In the genomic region with DNA sequence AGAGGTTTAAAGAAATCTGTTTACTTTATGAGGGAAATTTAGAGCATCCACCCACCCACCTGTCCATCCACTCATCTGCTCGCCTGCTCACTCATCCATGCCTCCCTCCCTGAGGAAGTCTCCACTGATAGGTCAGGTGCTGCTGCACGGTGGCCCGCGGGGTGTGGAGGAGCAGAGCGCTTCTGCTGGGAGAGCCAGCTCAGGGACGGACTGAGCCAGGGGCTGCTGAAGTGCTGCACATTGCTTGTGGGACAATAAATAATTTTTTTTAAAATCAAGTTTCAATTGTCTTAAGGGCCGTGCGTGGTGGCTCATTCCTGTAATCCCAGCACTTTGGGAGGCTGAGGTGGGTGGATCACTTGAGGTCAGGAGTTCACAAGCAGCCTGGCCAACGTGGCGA, we compare ENCODE assay signal across 20 cellular contexts.
"Had no signal": no experiment of that assay in that cellular context is flagged by ENCODE, and none has a peak within 500 bp of the region (broad histone marks: within the 10 kb centered on the region; RNA-seq: fewer than 3 reads in every experiment).

No MANE protein-coding gene starts in this region.

- DNase-seq: activated CD4-positive, alpha-beta T cell treated with anti-CD3 and anti-CD28 coated beads for 1 hour; activated effector memory CD4-positive, alpha-beta T cell treated with Interleukin-2 at 50 U/mL for 16 hours; activated naive CD4-positive, alpha-beta T cell treated with anti-CD3 and anti-CD28 coated beads, Interleukin-2, amount 10 ng/mL, durations not matched to agents 7 days and 5 days; activated naive CD8-positive, alpha-beta T cell treated with anti-CD3 and anti-CD28 coated beads, Interleukin-2, amount 50 U/mL, for 24 hours; activated T-cell treated with anti-CD3 and anti-CD28 coated beads, Interleukin-2, amount 50 U/mL, for 4 hours; anterior cingulate cortex; caudate nucleus; dorsolateral prefrontal cortex; foreskin keratinocyte; hypothalamus; left ventricle myocardium inferior; mammary epithelial cell; stimulated activated CD4-positive, alpha-beta T cell treated with anti-CD3 and anti-CD28 coated beads, Interleukin-12 subunit alpha, Interleukin-12 subunit beta, amount 100 ng/mL, for 4 hours; SW 1271; trophoblast cell; WERI-Rb-1 had no signal

- H3K9me3 ChIP-seq: left ventricle myocardium inferior, prostate gland, right atrium auricular region had no signal

- H3K4me3 ChIP-seq: dorsolateral prefrontal cortex, left ventricle myocardium inferior, prostate gland, right atrium auricular region had no signal

- H3K27ac ChIP-seq: dorsolateral prefrontal cortex, foreskin keratinocyte, left ventricle myocardium inferior, prostate gland, right atrium auricular region, WERI-Rb-1 had no signal

- H3K4me3 Mint-ChIP-seq: activated naive CD4-positive, alpha-beta T cell treated with anti-CD3 and anti-CD28 coated beads, Interleukin-2, amount 10 ng/mL, durations not matched to agents 7 days and 5 days; activated naive CD8-positive, alpha-beta T cell treated with anti-CD3 and anti-CD28 coated beads, Interleukin-2, amount 50 U/mL, for 24 hours; activated T-cell treated with anti-CD3 and anti-CD28 coated beads, Interleukin-2, amount 50 U/mL, for 4 hours; brain; stimulated activated naive CD8-positive, alpha-beta T cell treated with anti-CD3 and anti-CD28 coated beads, Interleukin-15, Interleukin-2, amounts not matched to agents 100 ng/mL and 50 ng/mL, for 24 hours had no signal

- H3K27me3 ChIP-seq: dorsolateral prefrontal cortex, foreskin keratinocyte, right atrium auricular region had no signal

- H3K27me3 Mint-ChIP-seq: activated naive CD4-positive, alpha-beta T cell treated with anti-CD3 and anti-CD28 coated beads, Interleukin-2, amount 10 ng/mL, durations not matched to agents 7 days and 5 days; activated naive CD8-positive, alpha-beta T cell treated with anti-CD3 and anti-CD28 coated beads, Interleukin-2, amount 50 U/mL, for 24 hours; stimulated activated naive CD8-positive, alpha-beta T cell treated with anti-CD3 and anti-CD28 coated beads, Interleukin-15, Interleukin-2, amounts not matched to agents 100 ng/mL and 50 ng/mL, for 24 hours had no signal

- H3K4me1 ChIP-seq: foreskin keratinocyte, left ventricle myocardium inferior, prostate gland, right atrium auricular region had no signal

- H3K36me3 ChIP-seq: prostate gland had no signal

- H3K27ac Mint-ChIP-seq: activated naive CD4-positive, alpha-beta T cell treated with anti-CD3 and anti-CD28 coated beads, Interleukin-2, amount 10 ng/mL, durations not matched to agents 7 days and 5 days; activated naive CD8-positive, alpha-beta T cell treated with anti-CD3 and anti-CD28 coated beads, Interleukin-2, amount 50 U/mL, for 24 hours; brain had no signal

- H3K9me3 Mint-ChIP-seq: activated naive CD4-positive, alpha-beta T cell treated with anti-CD3 and anti-CD28 coated beads, Interleukin-2, amount 10 ng/mL, durations not matched to agents 7 days and 5 days; activated naive CD8-positive, alpha-beta T cell treated with anti-CD3 and anti-CD28 coated beads, Interleukin-2, amount 50 U/mL, for 24 hours; activated T-cell treated with anti-CD3 and anti-CD28 coated beads, Interleukin-2, amount 50 U/mL, for 4 hours; brain; stimulated activated naive CD8-positive, alpha-beta T cell treated with anti-CD3 and anti-CD28 coated beads, Interleukin-15, Interleukin-2, amounts not matched to agents 100 ng/mL and 50 ng/mL, for 24 hours had no signal

- ATAC-seq: activated naive CD8-positive, alpha-beta T cell treated with anti-CD3 and anti-CD28 coated beads, Interleukin-2, amount 50 U/mL, for 24 hours; activated T-cell treated with anti-CD3 and anti-CD28 coated beads, Interleukin-2, amount 50 U/mL, for 4 hours; foreskin keratinocyte had no signal
